Comparison of ENCODE assay signal across 28 cellular contexts in the genomic region with DNA sequence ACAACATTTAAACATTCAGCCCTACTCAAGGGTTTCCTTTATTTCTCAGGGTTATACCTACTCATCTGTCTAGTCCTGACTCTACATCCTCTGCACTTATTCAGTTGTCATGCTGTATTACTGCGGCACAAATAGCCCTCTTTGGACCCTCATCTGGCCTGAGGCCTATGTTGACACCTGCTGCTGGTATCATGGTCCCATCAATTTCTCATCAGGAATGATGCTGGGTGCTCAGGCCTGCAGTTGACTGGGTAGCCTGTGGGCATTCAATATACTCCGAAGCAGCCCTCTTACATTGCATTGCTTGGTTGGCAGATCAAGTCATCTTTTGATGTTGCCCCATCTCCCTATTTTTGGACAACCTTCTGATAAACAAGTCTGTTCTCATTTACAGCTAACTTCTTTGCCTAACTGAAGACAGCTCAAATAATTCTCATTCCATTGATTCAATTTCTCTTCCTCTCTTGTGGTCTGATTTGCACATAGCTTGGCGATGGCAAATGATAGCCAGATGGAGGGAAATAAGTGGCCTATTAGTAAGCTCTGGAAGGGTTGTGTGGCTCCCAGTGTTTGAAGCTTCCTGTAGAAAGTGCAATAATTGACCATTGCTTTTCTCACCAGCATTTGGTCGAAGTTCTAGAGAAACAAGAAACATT. TPM values are rescaled to one million over a fixed set of nuclear protein-coding genes. Genes with fewer than 3 reads are reported as not detected.
"Had no signal": no experiment of that assay in that cellular context is flagged by ENCODE, and none has a peak within 500 bp of the region (broad histone marks: within the 10 kb centered on the region; RNA-seq: fewer than 3 reads in every experiment).

No MANE protein-coding gene starts in this region.

- H3K9me3 ChIP-seq: esophagus muscularis mucosa, right atrium auricular region, tibial nerve, vagina had no signal

- ATAC-seq: activated CD8-positive, alpha-beta T cell treated with anti-CD3 and anti-CD28 coated beads, Interleukin-2, amount 10 ng/mL, durations not matched to agents 7 days and 5 days; activated naive CD4-positive, alpha-beta T cell treated with anti-CD3 and anti-CD28 coated beads, Interleukin-2, amount 50 U/mL, for 72 hours; activated T-cell treated with anti-CD3 and anti-CD28 coated beads, Interleukin-2, amount 50 U/mL, for 72 hours had no signal

- H3K36me3 ChIP-seq: esophagus muscularis mucosa, right atrium auricular region, tibial nerve, vagina had no signal

- DNase-seq: activated CD4-positive, alpha-beta T cell treated with anti-CD3 and anti-CD28 coated beads, Interleukin-2, amount 10 ng/mL, durations not matched to agents 24 days and 14 days; activated CD4-positive, CD25-positive, alpha-beta regulatory T cell; activated CD8-positive, alpha-beta memory T cell treated with anti-CD3 and anti-CD28 coated beads, Interleukin-2, amount 50 U/mL, for 4 hours; activated CD8-positive, alpha-beta T cell treated with anti-CD3 and anti-CD28 coated beads, Interleukin-2, amount 10 ng/mL, durations not matched to agents 7 days and 5 days; activated gamma-delta T cell; activated T-cell treated with anti-CD3 and anti-CD28 coated beads, Interleukin-2, amount 50 U/mL, for 72 hours; amniotic stem cell; central memory CD4-positive, alpha-beta T cell; effector CD4-positive, alpha-beta T cell; foreskin melanocyte; head of caudate nucleus; immature natural killer cell; nephron progenitor cell; occipital lobe; stimulated activated CD4-positive, alpha-beta T cell treated with anti-CD3 and anti-CD28 coated beads, Interleukin-15, amount 100 ng/mL, for 24 hours; stimulated activated CD4-positive, alpha-beta T cell treated with anti-CD3 and anti-CD28 coated beads, Interleukin-4, amount 100 ng/mL, for 1 hour; stimulated activated naive CD4-positive, alpha-beta T cell; substantia nigra had no signal

- H3K27ac ChIP-seq: coronary artery, esophagus muscularis mucosa, right atrium auricular region, skin epidermis, tibial nerve, vagina had no signal

- H3K27me3 ChIP-seq: esophagus muscularis mucosa, right atrium auricular region, tibial nerve, vagina had no signal

- H3K4me1 ChIP-seq: esophagus muscularis mucosa, right atrium auricular region, tibial nerve, vagina had no signal

- H3K4me3 ChIP-seq: coronary artery, esophagus muscularis mucosa, right atrium auricular region, skin epidermis, tibial nerve, vagina had no signal

RNA-seq across cellular contexts. Expression of a gene that starts 19.1 kb away (rescaled TPM):
- total RNA-seq: activated CD4-positive, alpha-beta T cell treated with anti-CD3 and anti-CD28 coated beads, Interleukin-2, amount 10 ng/mL, durations not matched to agents 24 days and 14 days; activated CD8-positive, alpha-beta T cell treated with anti-CD3 and anti-CD28 coated beads, Interleukin-2, amount 10 ng/mL, durations not matched to agents 7 days and 5 days; activated naive CD4-positive, alpha-beta T cell treated with anti-CD3 and anti-CD28 coated beads, Interleukin-2, amount 50 U/mL, for 72 hours; activated T-cell treated with anti-CD3 and anti-CD28 coated beads, Interleukin-2, amount 50 U/mL, for 72 hours; lower leg skin; mesenteric fat pad; progenitor cell of endocrine pancreas; right atrium auricular region; tibial nerve; vagina had no signal
- polyA plus RNA-seq: immature natural killer cell had no signal
